In the genomic region with DNA sequence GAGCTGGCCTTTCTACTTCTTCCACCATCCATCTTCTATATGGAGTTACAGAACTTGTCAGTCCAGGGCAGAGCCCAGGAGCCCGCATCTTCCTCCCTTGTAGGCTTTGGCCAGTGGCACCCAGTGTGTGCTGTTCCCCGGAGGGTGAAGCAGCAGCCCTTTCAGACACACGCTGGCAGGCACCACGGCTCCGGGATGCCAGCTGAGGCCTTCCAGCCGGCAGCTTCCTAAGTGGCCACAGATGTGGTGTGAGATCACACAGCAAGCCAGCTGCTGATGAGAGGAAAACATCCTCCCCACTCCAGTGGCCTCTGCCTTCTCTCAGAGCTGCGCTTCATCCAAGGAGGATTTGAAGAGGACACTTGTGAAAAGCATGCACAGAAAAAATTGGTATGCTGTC, we compare ENCODE assay signal across 12 cellular contexts.
DNase-seq lines count a peak whose midpoint lies in the region; ATAC-seq lines count a peak whose summit lies in the region.
"Had no signal": no experiment of that assay in that cellular context is flagged by ENCODE, and none has a peak within 500 bp of the region (broad histone marks: within the 10 kb centered on the region; RNA-seq: fewer than 3 reads in every experiment).

No MANE protein-coding gene starts in this region.

- DNase-seq in GM04504 (ENCODE audit: low read depth) (peak; percentile 22), NCI-H69 (lab: John Stamatoyannopoulos, UW) (peak; percentile 39), fibroblast of the conjunctiva (ENCODE audit: low read depth) (peak; percentile 14), pons (ENCODE audit: low spot score) (peak; percentile 82), iPS-NIHi7 (ENCODE audit: extremely low spot score) (no peak), SW480 (ENCODE audit: low spot score) (no peak), RKO (ENCODE audit: low spot score) (no peak)
- DNase-seq: activated CD4-positive, alpha-beta memory T cell treated with anti-CD3 and anti-CD28 coated beads for 36 hours; NCI-H526 treated with DMSO at 0.1 percent for 48 hours; stimulated activated CD4-positive, alpha-beta T cell treated with anti-CD3 and anti-CD28 coated beads, Interleukin-1b, Interleukin-23, amount 100 ng/mL, for 48 hours; trophoblast cell had no signal

- ATAC-seq in GM18861 (IDR thresholded peaks at IDR 0.05; ENCODE audit: unreplicated experiment): no peak

Comparison
In these comparisons a context has a peak if more than half of its experiments do, and no peak if none do; other contexts are left out.
1. DNase-seq: peak in GM04504 (single experiment), NCI-H69 (single experiment), fibroblast of the conjunctiva (single experiment) and pons (single experiment); none in iPS-NIHi7 (single experiment), SW480 (single experiment) and RKO (single experiment).